Comparison of ENCODE assay signal across 12 cellular contexts in genomic region chr1:63827411-63828321, GRCh38. TPM values are rescaled to one million over a fixed set of nuclear protein-coding genes. Genes with fewer than 3 reads are reported as not detected.
A peak's percentile ranks its signal among the peaks of the same experiment; 100 is the strongest.
DNase-seq lines count a peak whose midpoint lies in the region; ATAC-seq, FAIRE-seq and TF ChIP-seq lines count a peak whose summit lies in the region.
"Had no signal": no experiment of that assay in that cellular context is flagged by ENCODE, and none has a peak within 500 bp of the region (broad histone marks: within the 10 kb centered on the region; RNA-seq: fewer than 3 reads in every experiment).

No MANE protein-coding gene starts in this region.

- ATAC-seq in RWPE2 (ENCODE audit: low read depth) = 0 out of 3 replicates have a peak, but pooled peaks have one; percentile 23
- no peak for ATAC-seq in body of pancreas
- no peak for ATAC-seq in activated CD4-positive, CD25-positive, alpha-beta regulatory T cell treated with anti-CD3 and anti-CD28 coated beads, Interleukin-2, amount 50 U/mL, for 24 hours
- ATAC-seq: HCT116 had no signal

- H3K36me3 ChIP-seq in RWPE2 (ENCODE audit: low read depth) (no peaks in the 10 kb centered on the region), body of pancreas (replicated peaks in 1 of 2; ENCODE audit: insufficient read depth in 1 of 2, low read depth in 2 of 2) (no peaks in the 10 kb centered on the region)

- H3K9me3 ChIP-seq in RWPE2 (ENCODE audit: severe bottlenecking) (no peaks in the 10 kb centered on the region), body of pancreas (no peaks in the 10 kb centered on the region)

- WGBS in body of pancreas, 2 donors = 79 to 87% methylated on average over 5 of the region's 5 CpGs

- intact Hi-C loops in body of pancreas (cut with DNase I) = no loop called here

- TF ChIP-seq POLR2A in body of pancreas (IDR thresholded peaks at IDR 0.05) = no peak

- H3K27ac ChIP-seq in RWPE2 (ENCODE audit: poor library complexity, severe bottlenecking) = no peak overlapping the region
- no peak overlapping the region for H3K27ac ChIP-seq in body of pancreas

- TF ChIP-seq CTCF in RWPE2 (IDR thresholded peaks at IDR 0.05; ENCODE audit: poor library complexity, severe bottlenecking) (no peak), body of pancreas (IDR thresholded peaks at IDR 0.05) (no peak)

- FAIRE-seq in urothelium cell line (lab: Jason Lieb, UNC) = no peak
- FAIRE-seq: GM12878 had no signal

- H3K4me3 ChIP-seq in RWPE2 (ENCODE audit: severe bottlenecking) (no peak overlapping the region), body of pancreas (no peak overlapping the region)
- H3K4me3 ChIP-seq: GM12878 had no signal

- H3K27me3 ChIP-seq in RWPE2 (ENCODE audit: insufficient read depth, poor library complexity, severe bottlenecking) = no peaks in the 10 kb centered on the region
- no peaks in the 10 kb centered on the region for H3K27me3 ChIP-seq in body of pancreas

- H3K4me1 ChIP-seq in RWPE2 (ENCODE audit: insufficient read depth, poor library complexity, severe bottlenecking) (no peaks in the 10 kb centered on the region), body of pancreas (peaks cover 18% of the 10 kb centered on the region)

- peak; percentile 68 for DNase-seq in HCEC 1CT
- DNase-seq in RWPE2 (ENCODE audit: low spot score) = no peak
- DNase-seq in glomerular visceral epithelial cell (ENCODE audit: extremely low spot score) = peak; percentile 55
- peak; percentile 23 for DNase-seq in urothelium cell line (ENCODE audit: low spot score)
- no peak for DNase-seq in body of pancreas
- no peak for DNase-seq in H4 (ENCODE audit: low spot score)
- DNase-seq: erythroblast, NCI-H187 treated with DMSO at 0.1 percent for 48 hours, T-helper 1 cell had no signal

RNA-seq across cellular contexts. Expression of gene ROR1, which starts 53.8 kb away (rescaled TPM):
- total RNA-seq in body of pancreas = 10 to 100 TPM; 26.7 to 56.0 TPM
- total RNA-seq in H4 (2014; rRNA removed; shearing (Covaris generic)) = 1.8 and 4.1 TPM in 2 replicates

Comparison
In these comparisons a context has a peak if more than half of its experiments do, and no peak if none do; other contexts are left out.
1. DNase-seq: peak in HCEC 1CT (single experiment), glomerular visceral epithelial cell (single experiment) and urothelium cell line (single experiment); none in RWPE2 (single experiment), body of pancreas (0 of 4) and H4 (single experiment).